In genomic region chr15:69824075-69824876, GRCh38 we compare ENCODE assay signal across 20 cellular contexts.
"Had no signal": no experiment of that assay in that cellular context is flagged by ENCODE, and none has a peak within 500 bp of the region (broad histone marks: within the 10 kb centered on the region; RNA-seq: fewer than 3 reads in every experiment).

No MANE protein-coding gene starts in this region.

- H3K36me3 Mint-ChIP-seq: activated naive CD8-positive, alpha-beta T cell; memory B cell; natural killer cell treated with Interleukin-12 subunit alpha and Interleukin-12 subunit beta and Interleukin-15 and Interleukin-18, amount 100 ng/mL, for 72 hours; WTC11 had no signal

- H3K27ac Mint-ChIP-seq: activated naive CD8-positive, alpha-beta T cell; activated T-cell treated with anti-CD3 and anti-CD28 coated beads, Interleukin-2, amount 50 U/mL, for 24 hours; activated T-helper 2 cell treated with anti-CD3 and anti-CD28 coated beads, Interferon-gamma antibody, Interleukin-2, Interleukin-4, amounts not matched to agents 10 μg/mL and 5 μg/mL and 100 μg/mL, durations not matched to agents 14 hours and 24 hours and 36 hours; memory B cell; natural killer cell treated with Interleukin-12 subunit alpha and Interleukin-12 subunit beta and Interleukin-15 and Interleukin-18, amount 100 ng/mL, for 72 hours; T-helper 1 cell treated with Interleukin-12 subunit alpha and Interleukin-12 subunit beta and Interleukin-4 antibody, amounts not matched to agents 30 μg/mL and 1 μg/mL, for 36 hours; WTC11 had no signal

- H3K4me3 Mint-ChIP-seq: activated naive CD8-positive, alpha-beta T cell; activated T-cell treated with anti-CD3 and anti-CD28 coated beads, Interleukin-2, amount 50 U/mL, for 24 hours; memory B cell; natural killer cell treated with Interleukin-12 subunit alpha and Interleukin-12 subunit beta and Interleukin-15 and Interleukin-18, amount 100 ng/mL, for 72 hours; T-helper 1 cell treated with Interleukin-12 subunit alpha and Interleukin-12 subunit beta and Interleukin-4 antibody, amounts not matched to agents 30 μg/mL and 1 μg/mL, for 36 hours; WTC11 had no signal

- DNase-seq: activated CD4-positive, alpha-beta T cell treated with anti-CD3 and anti-CD28 coated beads, Interleukin-2, amount 50 U/mL, for 4 hours; activated CD8-positive, alpha-beta memory T cell treated with anti-CD3 and anti-CD28 coated beads for 24 hours; activated CD8-positive, alpha-beta memory T cell treated with anti-CD3 and anti-CD28 coated beads, Interleukin-2, amount 50 U/mL, for 4 hours; activated naive CD4-positive, alpha-beta T cell; activated T-cell treated with anti-CD3 and anti-CD28 coated beads, Interleukin-2, amount 50 U/mL, for 24 hours; adrenal gland; cerebellar nuclear complex; gastrocnemius medialis; left cardiac atrium; pancreas; stimulated activated CD4-positive, alpha-beta T cell treated with anti-CD3 and anti-CD28 coated beads, Interleukin-4, amount 100 ng/mL, for 1 hour; stimulated activated naive CD4-positive, alpha-beta T cell; T1000; upper lobe of left lung had no signal

- ATAC-seq: gastrocnemius medialis; left cardiac atrium; natural killer cell treated with Interleukin-12 subunit alpha and Interleukin-12 subunit beta and Interleukin-15 and Interleukin-18, amount 100 ng/mL, for 72 hours; pancreas; WTC11 had no signal

- H3K27me3 Mint-ChIP-seq: activated T-cell treated with anti-CD3 and anti-CD28 coated beads, Interleukin-2, amount 50 U/mL, for 24 hours; memory B cell had no signal

- H3K9me3 Mint-ChIP-seq: activated T-cell treated with anti-CD3 and anti-CD28 coated beads, Interleukin-2, amount 50 U/mL, for 24 hours; activated T-helper 2 cell treated with anti-CD3 and anti-CD28 coated beads, Interferon-gamma antibody, Interleukin-2, Interleukin-4, amounts not matched to agents 10 μg/mL and 5 μg/mL and 100 μg/mL, durations not matched to agents 14 hours and 24 hours and 36 hours; memory B cell; natural killer cell treated with Interleukin-12 subunit alpha and Interleukin-12 subunit beta and Interleukin-15 and Interleukin-18, amount 100 ng/mL, for 72 hours; T-helper 1 cell treated with Interleukin-12 subunit alpha and Interleukin-12 subunit beta and Interleukin-4 antibody, amounts not matched to agents 30 μg/mL and 1 μg/mL, for 36 hours; WTC11 had no signal
